10 cellular contexts compared by ENCODE assay signal in genomic region chr15:73225358-73226015, GRCh38.
DNase-seq lines count a peak whose midpoint lies in the region; ATAC-seq, FAIRE-seq and TF ChIP-seq lines count a peak whose summit lies in the region.
"Had no signal": no experiment of that assay in that cellular context is flagged by ENCODE, and none has a peak within 500 bp of the region (broad histone marks: within the 10 kb centered on the region; RNA-seq: fewer than 3 reads in every experiment).

No MANE protein-coding gene starts in this region.

- H3K4me1 ChIP-seq in H9 (ENCODE audit: insufficient read depth, low read length) = no peaks in the 10 kb centered on the region; the same call in 1 of the 2 replicates
- no peaks in the 10 kb centered on the region for H3K4me1 ChIP-seq in GM12878 (ENCODE audit: control insufficient read depth, insufficient read depth, low read length)
- H3K4me1 ChIP-seq in trophoblast cell (ENCODE audit: control insufficient read depth in 1 of 2, insufficient read depth in 2 of 2, low read length in 2 of 2) = no peaks in the 10 kb centered on the region

- H3K27me3 ChIP-seq in H9 (ENCODE audit: insufficient read depth, low read length) = no peaks in the 10 kb centered on the region
- H3K27me3 ChIP-seq in GM12878 (replicated peaks in 1 of 2; ENCODE audit: control insufficient read depth in 2 of 2, insufficient read depth in 2 of 2, low read length in 1 of 2) = no peaks in the 10 kb centered on the region
- H3K27me3 ChIP-seq in trophoblast cell (ENCODE audit: insufficient read depth, low read length) = no peaks in the 10 kb centered on the region
- H3K27me3 ChIP-seq: upper lobe of left lung had no signal

- ATAC-seq in GM12878 = peak; percentile 59
- ATAC-seq in HG02763 (IDR thresholded peaks at IDR 0.05; ENCODE audit: unreplicated experiment) = no peak
- ATAC-seq in HG03097 (IDR thresholded peaks at IDR 0.05; ENCODE audit: low FRiP score, unreplicated experiment) = no peak

- H2AFZ ChIP-seq in H9 (ENCODE audit: low read length) = no peak overlapping the region
- H2AFZ ChIP-seq in GM12878 (ENCODE audit: control insufficient read depth, low read depth, low read length) = no peak overlapping the region; the same call in 1 of the 2 replicates
- H2AFZ ChIP-seq in trophoblast cell (ENCODE audit: insufficient read depth, low read length, poor library complexity) = no peak overlapping the region

- in situ Hi-C loops in GM12878 (cut with MboI) = no loop called here

- H3K4ac ChIP-seq in H9 (ENCODE audit: low read depth, low read length) (no peak overlapping the region), trophoblast cell (ENCODE audit: low read depth, low read length) (no peak overlapping the region)

- H3K4me3 Mint-ChIP-seq in H9 = no peak overlapping the region
- no peak overlapping the region for H3K4me3 Mint-ChIP-seq in T-helper 2 cell treated with Interferon-gamma antibody and Interleukin-4, amounts not matched to agents 5 μg/mL and 100 μg/mL, for 36 hours
- H3K4me3 Mint-ChIP-seq in CD14-positive monocyte = no peak overlapping the region

- BruUV-seq in GM12878 (replicated peaks; lab: Mats Ljungman, UMichigan) = no TSS peak

- H3K4me3 ChIP-seq in GM12878 (no peak overlapping the region), trophoblast cell (ENCODE audit: low read depth, low read length) (no peak overlapping the region)
- H3K4me3 ChIP-seq: upper lobe of left lung had no signal

- H3K18ac ChIP-seq in H9 (ENCODE audit: insufficient read length, low read depth, low read length) (peak overlapping the region; percentile 19), trophoblast cell (ENCODE audit: low read length) (no peak overlapping the region)

- H3K27ac ChIP-seq in H9 (ENCODE audit: insufficient read length, low read depth, low read length) (no peak overlapping the region), GM12878 (ENCODE audit: control insufficient read depth, insufficient read depth) (no peak overlapping the region), trophoblast cell (ENCODE audit: low read depth, low read length) (no peak overlapping the region)
- H3K27ac ChIP-seq: epithelial cell of prostate, upper lobe of left lung had no signal

- no peak overlapping the region for H3K23ac ChIP-seq in H9 (ENCODE audit: insufficient read length, low read depth, low read length)
- H3K23ac ChIP-seq in trophoblast cell (ENCODE audit: low read length) = no peak overlapping the region

- H4K12ac ChIP-seq in trophoblast cell (ENCODE audit: low read depth, low read length) = no peak overlapping the region

- no peak overlapping the region for H2BK15ac ChIP-seq in H9 (ENCODE audit: low read depth, low read length)

- H3K4me1 Mint-ChIP-seq in H9 (peaks cover 26% of the 10 kb centered on the region in 2 experiments), CD14-positive monocyte (no peaks in the 10 kb centered on the region)
- H3K4me1 Mint-ChIP-seq in T-helper 2 cell treated with Interferon-gamma antibody and Interleukin-4, amounts not matched to agents 5 μg/mL and 100 μg/mL, for 36 hours (ENCODE audit: low read depth) = peaks cover 14% of the 10 kb centered on the region

- no peak for TF ChIP-seq RAD21 in GM12878 (IDR thresholded peaks at IDR 0.05; ENCODE audit: insufficient read depth, low read depth, low read length)

- H2AK5ac ChIP-seq in H9 (ENCODE audit: insufficient read length, low read length) = no peak overlapping the region
- no peak overlapping the region for H2AK5ac ChIP-seq in trophoblast cell (ENCODE audit: low read length)

- no peaks in the 10 kb centered on the region for H3K36me3 ChIP-seq in GM12878 (ENCODE audit: control insufficient read depth in 2 of 2, insufficient read depth in 2 of 2, low read length in 1 of 2)
- H3K36me3 ChIP-seq in trophoblast cell (ENCODE audit: control insufficient read depth in 1 of 2, insufficient read depth in 2 of 2, low read length in 2 of 2) = peaks cover 0 to under 1% of the 10 kb centered on the region in 2 experiments
- H3K36me3 ChIP-seq: upper lobe of left lung had no signal

- DNase-seq in H9 = peak; percentile 45
- peak; percentile 50 for DNase-seq in T-helper 2 cell treated with Interferon-gamma antibody and Interleukin-4, amounts not matched to agents 5 μg/mL and 100 μg/mL, for 36 hours (ENCODE audit: low spot score)
- no peak for DNase-seq in GM12878 (ENCODE audit: low read depth, low spot score)
- DNase-seq in trophoblast cell = no peak
- no peak for DNase-seq in NCI-H524 (lab: John Stamatoyannopoulos, UW)
- DNase-seq in CD14-positive monocyte (ENCODE audit: low spot score) = no peak
- DNase-seq: upper lobe of left lung had no signal

- no peak for FAIRE-seq in GM12878 (lab: Jason Lieb, UNC)

- H3K4me2 ChIP-seq in H9 (ENCODE audit: insufficient read depth, insufficient read length, low read length) = no peak overlapping the region
- no peak overlapping the region for H3K4me2 ChIP-seq in GM12878 (ENCODE audit: control insufficient read depth, insufficient read depth)
- no peak overlapping the region for H3K4me2 ChIP-seq in trophoblast cell (ENCODE audit: low read length)

- H3K9me3 ChIP-seq in H9 (ENCODE audit: control insufficient read depth, low read depth, low read length) = no peaks in the 10 kb centered on the region
- H3K9me3 ChIP-seq in GM12878 (replicated peaks; ENCODE audit: control insufficient read depth, insufficient read depth, low read length) = no peaks in the 10 kb centered on the region
- peaks cover 2% of the 10 kb centered on the region for H3K9me3 ChIP-seq in trophoblast cell (ENCODE audit: insufficient read depth, low read depth, low read length)
- H3K9me3 ChIP-seq: upper lobe of left lung had no signal

- CTCF ChIA-PET in GM12878 (lab: Yijun Ruan, JAX) = interaction anchor here (0.5 to 2.2 kb wide), 4 partner anchors 14 to 19 kb away, joined by 3 to 5 read pairs (median 4); no protein-coding TSS in a partner anchor

- H4K91ac ChIP-seq in H9 (ENCODE audit: insufficient read length, low read depth, low read length) (no peak overlapping the region), trophoblast cell (ENCODE audit: low read depth, low read length) (no peak overlapping the region)

- no peak overlapping the region for H2BK120ac ChIP-seq in H9 (ENCODE audit: low read depth, low read length, poor library complexity, severe bottlenecking)
- no peak overlapping the region for H2BK120ac ChIP-seq in trophoblast cell (ENCODE audit: insufficient read depth, low read length, poor library complexity)

- no peak overlapping the region for H2BK12ac ChIP-seq in H9 (ENCODE audit: insufficient read length, low read depth, low read length)
- H2BK12ac ChIP-seq in trophoblast cell (ENCODE audit: low read length) = no peak overlapping the region

- WGBS in H9 (ENCODE audit: extremely low coverage, insufficient read length, low lambda C conversion rate) = no CpG with 5 or more reads among the region's 13 CpGs
- 49% methylated on average over 13 of the region's 13 CpGs for WGBS in GM12878 (ENCODE audit: insufficient coverage, insufficient replicate concordance, low lambda C conversion rate, missing lambda C conversion rate)
- no CpG with 5 or more reads among the region's 13 CpGs for WGBS in trophoblast cell (ENCODE audit: extremely low coverage, insufficient coverage, insufficient read length)

- TF ChIP-seq EP300 in GM12878 (IDR thresholded peaks at IDR 0.05; ENCODE audit: borderline replicate concordance in 1 of 2, control insufficient read depth in 1 of 2, low read depth in 2 of 2, low read length in 2 of 2) = no peak

- H3K14ac ChIP-seq in H9 (ENCODE audit: insufficient read depth, low read length) = no peak overlapping the region
- no peak overlapping the region for H3K14ac ChIP-seq in trophoblast cell (ENCODE audit: low read length)

- no peak overlapping the region for H2BK20ac ChIP-seq in H9 (ENCODE audit: low read depth, low read length, poor library complexity, severe bottlenecking)

- H3K56ac ChIP-seq in H9 (ENCODE audit: insufficient read length, low read depth, low read length) = no peak overlapping the region

- no peaks in the 10 kb centered on the region for H3K79me1 ChIP-seq in H9 (ENCODE audit: insufficient read depth, low read depth, low read length, poor library complexity, severe bottlenecking)
- peaks cover 3% of the 10 kb centered on the region for H3K79me1 ChIP-seq in trophoblast cell (ENCODE audit: low read length)

- peak overlapping the region; percentile 68 to 83 (median 82); a peak in 5 of 7 replicates for H3K27ac Mint-ChIP-seq in H9
- peak overlapping the region; percentile 29 for H3K27ac Mint-ChIP-seq in T-helper 2 cell treated with Interferon-gamma antibody and Interleukin-4, amounts not matched to agents 5 μg/mL and 100 μg/mL, for 36 hours
- no peak overlapping the region for H3K27ac Mint-ChIP-seq in CD14-positive monocyte

- H3K9ac ChIP-seq in H9 (ENCODE audit: extremely low read depth, insufficient read length, low read length) (no peak overlapping the region), GM12878 (ENCODE audit: control insufficient read depth, insufficient read depth, low read length) (no peak overlapping the region), trophoblast cell (ENCODE audit: low read length) (no peak overlapping the region)

- H3K9me3 Mint-ChIP-seq in H9 = peaks cover 27 to 32% of the 10 kb centered on the region in 2 experiments
- no peaks in the 10 kb centered on the region for H3K9me3 Mint-ChIP-seq in T-helper 2 cell treated with Interferon-gamma antibody and Interleukin-4, amounts not matched to agents 5 μg/mL and 100 μg/mL, for 36 hours
- peaks cover 4 to 15% (median 11%) of the 10 kb centered on the region in 7 donors for H3K9me3 Mint-ChIP-seq in CD14-positive monocyte

- POLR2A ChIA-PET in GM12878 (lab: Charles Lee) = no interaction called here

- RAD21 ChIA-PET in GM12878 (lab: Charles Lee; ENCODE audit: unreplicated experiment) = no interaction called here

- no peak overlapping the region for H2BK5ac ChIP-seq in H9 (ENCODE audit: insufficient read length, low read length)
- H2BK5ac ChIP-seq in trophoblast cell (ENCODE audit: low read depth, low read length, poor library complexity) = no peak overlapping the region

- no peak overlapping the region for H3T11ph ChIP-seq in H9 (ENCODE audit: low read length)

- SMC1A ChIA-PET in GM12878 (lab: Charles Lee; ENCODE audit: uncharacterized antibody, unreplicated experiment) = no interaction called here

- H3K79me2 ChIP-seq in H9 (ENCODE audit: insufficient read depth, low read length) (no peaks in the 10 kb centered on the region), GM12878 (ENCODE audit: control insufficient read depth, insufficient read depth, low read length) (no peaks in the 10 kb centered on the region), trophoblast cell (ENCODE audit: control insufficient read depth, insufficient read depth, low read length, poor library complexity) (no peaks in the 10 kb centered on the region)

- H4K8ac ChIP-seq in H9 (replicated peaks; ENCODE audit: insufficient read length, low read depth, low read length) (no peak overlapping the region), trophoblast cell (ENCODE audit: low read depth, low read length) (peak overlapping the region; percentile 29)

- no peak overlapping the region for H4K5ac ChIP-seq in H9 (ENCODE audit: insufficient read length, low read depth, low read length)

- H3K27me3 Mint-ChIP-seq in H9 (ENCODE audit: low read depth) (peaks cover 1% of the 10 kb centered on the region; the same call in 1 of the 2 replicates), CD14-positive monocyte (ENCODE audit: low read depth in 3 of 3) (peaks cover 7 to 19% (median 9%) of the 10 kb centered on the region in 3 donors)
- no peaks in the 10 kb centered on the region for H3K27me3 Mint-ChIP-seq in T-helper 2 cell treated with Interferon-gamma antibody and Interleukin-4, amounts not matched to agents 5 μg/mL and 100 μg/mL, for 36 hours (ENCODE audit: low read depth)

- TF ChIP-seq CTCF in H9 (conservative IDR thresholded peaks at IDR 0.05) (no peak), GM12878 (IDR thresholded peaks at IDR 0.05 in 2 of 3, conservative IDR thresholded peaks at IDR 0.05 in 1 of 3; ENCODE audit: control insufficient read depth in 2 of 3, extremely low read depth in 1 of 3, insufficient read depth in 1 of 3, low read depth in 3 of 3, low read length in 3 of 3) (no peak), CD14-positive monocyte (IDR thresholded peaks at IDR 0.05) (no peak)

- H3K23me2 ChIP-seq in H9 (ENCODE audit: insufficient read length, low read depth, low read length, poor library complexity, severe bottlenecking) = no peaks in the 10 kb centered on the region

- H3K36me3 Mint-ChIP-seq in H9 (ENCODE audit: insufficient read depth in 1 of 3, low read depth in 3 of 3) = peaks cover 25 to 46% (median 40%) of the 10 kb centered on the region in 3 experiments
- H3K36me3 Mint-ChIP-seq in T-helper 2 cell treated with Interferon-gamma antibody and Interleukin-4, amounts not matched to agents 5 μg/mL and 100 μg/mL, for 36 hours (ENCODE audit: low read depth) = peaks cover 3% of the 10 kb centered on the region
- H3K36me3 Mint-ChIP-seq in CD14-positive monocyte = no peaks in the 10 kb centered on the region

- H4K20me1 ChIP-seq in H9 (ENCODE audit: control insufficient read depth, insufficient read depth, insufficient read length) (no peaks in the 10 kb centered on the region), GM12878 (ENCODE audit: control insufficient read depth, insufficient read depth) (no peaks in the 10 kb centered on the region)

- TF ChIP-seq POLR2A in GM12878 (IDR thresholded peaks at IDR 0.05; ENCODE audit: low read depth, low read length) = no peak

- intact Hi-C loops in GM12878 (cut with micrococcal nuclease; ENCODE audit: unreplicated experiment) = no loop called here
- intact Hi-C loops in CD14-positive monocyte (cut with micrococcal nuclease) = no loop called here

Comparison
In these comparisons a context has a peak if more than half of its experiments do, and no peak if none do; other contexts are left out.
1. DNase-seq: peak in H9 (single experiment) and T-helper 2 cell treated with Interferon-gamma antibody and Interleukin-4, amounts not matched to agents 5 μg/mL and 100 μg/mL, for 36 hours (single experiment); none in GM12878 (single experiment), trophoblast cell (0 of 2), NCI-H524 (0 of 2) and CD14-positive monocyte (single experiment).
2. H3K27ac Mint-ChIP-seq: peak in H9 (3 of 3) and T-helper 2 cell treated with Interferon-gamma antibody and Interleukin-4, amounts not matched to agents 5 μg/mL and 100 μg/mL, for 36 hours (single experiment); none in CD14-positive monocyte (0 of 7).